In genomic region chr2:114724513-114724912, GRCh38 we compare ENCODE assay signal across 1 cellular context.
TF ChIP-seq lines count a peak whose summit lies in the region.

No MANE protein-coding gene starts in this region.

TF ChIP-seq in HepG2, 621 proteins besides CTCF, POLR2A, EP300 and RAD21 (continued from another document):
- TF ChIP-seq PAXIP1 (CRISPR knock-in tag; conservative IDR thresholded peaks at IDR 0.05) (peak; percentile 64), POGZ (CRISPR knock-in tag; IDR thresholded peaks at IDR 0.05) (0 out of 2 replicates have a peak, but pooled peaks have one; percentile 38), ZNF292 (CRISPR knock-in tag; IDR thresholded peaks at IDR 0.05; ENCODE audit: borderline replicate concordance, low read depth) (0 out of 2 replicates have a peak, but pooled peaks have one; percentile 40), SALL1 (CRISPR knock-in tag; IDR thresholded peaks at IDR 0.05) (peak; percentile 34; the same call in 1 of the 2 replicates), CEBPG (CRISPR knock-in tag; IDR thresholded peaks at IDR 0.05) (peak; percentile 78), NFKB2 (CRISPR knock-in tag; IDR thresholded peaks at IDR 0.05; ENCODE audit: borderline replicate concordance) (no peak), LCORL (IDR thresholded peaks at IDR 0.05) (peak; percentile 39; the same call in 1 of the 2 replicates), LCORL (CRISPR knock-in tag; IDR thresholded peaks at IDR 0.05) (no peak), GATAD2A (CRISPR knock-in tag; IDR thresholded peaks at IDR 0.05) (peak; percentile 29; the same call in 1 of the 2 replicates), KMT2A (CRISPR knock-in tag; IDR thresholded peaks at IDR 0.05) (no peak), PHF21A (CRISPR knock-in tag; IDR thresholded peaks at IDR 0.05) (peak; percentile 65), SOX6 (IDR thresholded peaks at IDR 0.05) (no peak), SOX6 (CRISPR knock-in tag; IDR thresholded peaks at IDR 0.05) (peak; percentile 76), RARA (CRISPR knock-in tag; IDR thresholded peaks at IDR 0.05) (peak; percentile 64), TCF7 (IDR thresholded peaks at IDR 0.05; ENCODE audit: low read depth) (peak; percentile 73), CEBPB (IDR thresholded peaks at IDR 0.05; ENCODE audit: borderline replicate concordance, low read depth, low read length) (peak; percentile 70), SUZ12 (IDR thresholded peaks at IDR 0.05; ENCODE audit: low read depth, low read length) (no peak), TFAP4 (IDR thresholded peaks at IDR 0.05; ENCODE audit: borderline replicate concordance, low read depth) (0 out of 2 replicates have a peak, but pooled peaks have one; percentile 12), SOX13 (IDR thresholded peaks at IDR 0.05) (no peak), SOX13 (CRISPR knock-in tag; conservative IDR thresholded peaks at IDR 0.05 in 1 of 2, IDR thresholded peaks at IDR 0.05 in 1 of 2) (peak in 1 of 2 experiments; percentile 58; a peak in 1 of 4 replicates), HNF4G (IDR thresholded peaks at IDR 0.05; ENCODE audit: borderline replicate concordance, low read depth, low read length) (peak; percentile 69), HNF4G (CRISPR knock-in tag; IDR thresholded peaks at IDR 0.05; ENCODE audit: borderline replicate concordance, low read depth) (no peak), AHDC1 (CRISPR knock-in tag; IDR thresholded peaks at IDR 0.05; ENCODE audit: borderline replicate concordance) (peak; percentile 14; the same call in 1 of the 2 replicates), CREB1 (IDR thresholded peaks at IDR 0.05) (no peak), CREB1 (CRISPR knock-in tag; IDR thresholded peaks at IDR 0.05) (0 out of 2 replicates have a peak, but pooled peaks have one; percentile 6), MXD3 (CRISPR knock-in tag; IDR thresholded peaks at IDR 0.05) (no peak), ASH2L (IDR thresholded peaks at IDR 0.05; ENCODE audit: insufficient read length, low read depth, low read length) (peak; percentile 61), ARID4A (CRISPR knock-in tag; IDR thresholded peaks at IDR 0.05; ENCODE audit: borderline replicate concordance) (no peak), NCOR1 (IDR thresholded peaks at IDR 0.05; ENCODE audit: borderline replicate concordance, low read length) (peak; percentile 90), ARID3A (IDR thresholded peaks at IDR 0.05; ENCODE audit: low read depth, low read length) (peak; percentile 79), PITX1 (CRISPR knock-in tag; IDR thresholded peaks at IDR 0.05) (peak; percentile 72), ZNF512 (CRISPR knock-in tag; IDR thresholded peaks at IDR 0.05) (no peak), SMYD3 (CRISPR knock-in tag; IDR thresholded peaks at IDR 0.05) (0 out of 2 replicates have a peak, but pooled peaks have one; percentile 1), RAD51 (IDR thresholded peaks at IDR 0.05; ENCODE audit: borderline replicate concordance) (no peak), ARID5B (CRISPR knock-in tag; IDR thresholded peaks at IDR 0.05) (peak; percentile 44)
